Comparison of ENCODE assay signal across 11 cellular contexts in the genomic region with DNA sequence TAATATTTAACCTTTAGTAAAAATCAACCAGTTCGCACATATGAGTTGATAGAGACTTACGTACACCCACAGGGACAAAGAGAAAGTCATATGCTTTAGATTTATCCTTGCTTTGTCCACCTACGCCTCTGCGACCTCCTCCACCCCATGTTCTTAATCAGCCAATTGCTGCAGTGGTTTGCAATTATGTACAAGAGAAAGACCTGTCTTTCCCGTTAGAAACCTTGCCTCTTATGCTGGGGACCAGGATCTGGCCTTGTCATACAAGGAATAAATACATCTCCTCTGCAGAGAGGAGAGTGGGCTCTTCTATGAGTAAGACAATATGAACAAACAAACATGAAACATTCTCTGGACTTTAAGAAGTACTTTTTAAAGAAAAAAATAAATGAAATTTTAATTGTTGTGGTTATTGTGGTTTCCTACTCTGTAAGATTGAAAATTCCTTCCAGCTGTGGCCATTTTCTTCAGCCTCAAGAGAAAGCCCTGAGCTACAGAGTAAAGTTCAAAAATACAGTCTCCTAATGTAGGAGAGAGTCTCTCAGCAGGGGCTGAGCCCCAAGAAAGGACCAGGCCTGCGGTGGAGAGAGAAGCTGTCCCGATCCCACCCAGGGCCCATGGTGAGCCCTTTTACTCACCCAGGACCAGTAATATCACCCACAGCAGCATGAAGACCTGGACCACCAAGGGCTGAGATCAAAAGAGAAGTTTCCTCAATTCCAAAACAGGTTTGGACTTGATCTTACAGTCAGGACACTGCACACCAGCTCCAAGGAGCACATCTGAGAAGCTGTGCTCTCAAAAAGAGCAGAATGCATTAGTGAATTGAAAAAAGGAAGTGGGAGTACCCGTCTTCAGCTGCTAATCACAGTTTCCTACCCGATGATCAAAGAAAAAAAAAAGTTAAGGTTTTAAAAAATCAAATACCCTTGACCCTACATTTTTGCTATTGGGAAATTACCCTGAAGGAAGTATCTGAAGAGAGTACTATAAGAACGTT. TPM values are rescaled to one million over a fixed set of nuclear protein-coding genes. Genes with fewer than 3 reads are reported as not detected.
A peak's percentile ranks its signal among the peaks of the same experiment; 100 is the strongest.
DNase-seq lines count a peak whose midpoint lies in the region; ATAC-seq and TF ChIP-seq lines count a peak whose summit lies in the region.
"Had no signal": no experiment of that assay in that cellular context is flagged by ENCODE, and none has a peak within 500 bp of the region (broad histone marks: within the 10 kb centered on the region; RNA-seq: fewer than 3 reads in every experiment).

Gene FCRL5 (minus strand): TSS at position 822 of the 1,000 bp plus-strand sequence. CDS start 153 bp downstream, at position 669.

- TF ChIP-seq CTCF in OCI-LY3 (IDR thresholded peaks at IDR 0.05; ENCODE audit: low read depth, low read length) = no peak
- no peak for TF ChIP-seq CTCF in tibial artery (IDR thresholded peaks at IDR 0.05)
- TF ChIP-seq CTCF in psoas muscle (IDR thresholded peaks at IDR 0.05) = no peak

- peak within 1 kb of the TSS; percentile 60 for H3K4me3 ChIP-seq in OCI-LY3 (ENCODE audit: low read length)
- no peak within 1 kb of the TSS for H3K4me3 ChIP-seq in tibial artery
- H3K4me3 ChIP-seq in psoas muscle = no peak within 1 kb of the TSS
- H3K4me3 ChIP-seq: SK-N-MC had no signal

- peak within 1 kb of the TSS; percentile 62 for H3K4me2 ChIP-seq in OCI-LY3 (ENCODE audit: low read length)

- peaks cover 5% of the 10 kb centered on the region; the same call in 1 of the 2 replicates for H4K20me1 ChIP-seq in OCI-LY3 (ENCODE audit: insufficient read depth, low read length)

- no peaks in the 10 kb centered on the region for H3K36me3 ChIP-seq in OCI-LY3 (replicated peaks; ENCODE audit: low read depth, low read length)
- no peaks in the 10 kb centered on the region for H3K36me3 ChIP-seq in tibial artery
- no peaks in the 10 kb centered on the region for H3K36me3 ChIP-seq in psoas muscle (ENCODE audit: insufficient read depth in 1 of 2, low read depth in 1 of 2)

- ATAC-seq in GM18498 (IDR thresholded peaks at IDR 0.05; ENCODE audit: unreplicated experiment) = peak; percentile 84
- ATAC-seq in GM19455 (IDR thresholded peaks at IDR 0.05; ENCODE audit: unreplicated experiment) = peak; percentile 76
- peak; percentile 65 for ATAC-seq in HG03039 (IDR thresholded peaks at IDR 0.05; ENCODE audit: unreplicated experiment)
- ATAC-seq in psoas muscle = no peak

- intact Hi-C loops in tibial artery (cut with DNase I; ENCODE audit: low total_unique reads) = no loop called here
- intact Hi-C loops in psoas muscle (cut with DNase I) = loop anchor here in 1 of 2 donors (1.0 kb wide), 1 partner anchor 29 kb away; no protein-coding TSS in a partner anchor

- peaks cover 28% of the 10 kb centered on the region for H3K4me1 ChIP-seq in OCI-LY3 (ENCODE audit: low read length)
- no peaks in the 10 kb centered on the region for H3K4me1 ChIP-seq in tibial artery
- no peaks in the 10 kb centered on the region for H3K4me1 ChIP-seq in psoas muscle

- H3K27me3 ChIP-seq in OCI-LY3 (ENCODE audit: low read depth, low read length) (peaks cover 34% of the 10 kb centered on the region), tibial artery (no peaks in the 10 kb centered on the region), psoas muscle (ENCODE audit: insufficient read depth in 3 of 3, low read length in 2 of 3) (no peaks in the 10 kb centered on the region)

- H3K27ac ChIP-seq in OCI-LY3 (ENCODE audit: low read length) (peak within 1 kb of the TSS; percentile 49), tibial artery (no peak within 1 kb of the TSS), psoas muscle (no peak within 1 kb of the TSS)
- H3K27ac ChIP-seq: epithelial cell of prostate, SK-N-MC had no signal

- H2AFZ ChIP-seq in OCI-LY3 (ENCODE audit: low read depth, low read length) = no peak within 1 kb of the TSS

- WGBS in psoas muscle, 3 donors = 74 to 76% (median 74%) methylated on average over 10 of the region's 10 CpGs

- H3K9ac ChIP-seq in OCI-LY3 (ENCODE audit: low read length) = peak within 1 kb of the TSS; percentile 14

- H3K9me3 ChIP-seq in OCI-LY3 (ENCODE audit: insufficient read depth, low read length) (no peaks in the 10 kb centered on the region), tibial artery (no peaks in the 10 kb centered on the region), psoas muscle (no peaks in the 10 kb centered on the region)

- H3K79me2 ChIP-seq in OCI-LY3 (ENCODE audit: low read length) = no peaks in the 10 kb centered on the region

- DNase-seq in tibial artery (no peak), psoas muscle (no peak), inferior parietal cortex (ENCODE audit: extremely low spot score) (no peak)
- no peak for DNase-seq in effector CD8-positive, alpha-beta T cell (lab: John Stamatoyannopoulos, UW)
- DNase-seq: CD4-positive, alpha-beta memory T cell had no signal

RNA-seq across cellular contexts. Expression of gene FCRL5, which starts in this region (rescaled TPM):
- under 1 TPM in 2 of 4 donors, not detected in 2; 0.07 to 0.46 TPM for total RNA-seq in psoas muscle
- polyA plus RNA-seq in psoas muscle = under 1 TPM; 0.01 to 0.07 (median 0.04) TPM
- total RNA-seq: CD4-positive, alpha-beta memory T cell had no signal

Comparison
In these comparisons a context has a peak if more than half of its experiments do, and no peak if none do; other contexts are left out.
1. ATAC-seq: peak in GM18498 (single experiment), GM19455 (single experiment) and HG03039 (single experiment); none in psoas muscle (0 of 4).